8 cellular contexts compared by ENCODE assay signal in the genomic region with DNA sequence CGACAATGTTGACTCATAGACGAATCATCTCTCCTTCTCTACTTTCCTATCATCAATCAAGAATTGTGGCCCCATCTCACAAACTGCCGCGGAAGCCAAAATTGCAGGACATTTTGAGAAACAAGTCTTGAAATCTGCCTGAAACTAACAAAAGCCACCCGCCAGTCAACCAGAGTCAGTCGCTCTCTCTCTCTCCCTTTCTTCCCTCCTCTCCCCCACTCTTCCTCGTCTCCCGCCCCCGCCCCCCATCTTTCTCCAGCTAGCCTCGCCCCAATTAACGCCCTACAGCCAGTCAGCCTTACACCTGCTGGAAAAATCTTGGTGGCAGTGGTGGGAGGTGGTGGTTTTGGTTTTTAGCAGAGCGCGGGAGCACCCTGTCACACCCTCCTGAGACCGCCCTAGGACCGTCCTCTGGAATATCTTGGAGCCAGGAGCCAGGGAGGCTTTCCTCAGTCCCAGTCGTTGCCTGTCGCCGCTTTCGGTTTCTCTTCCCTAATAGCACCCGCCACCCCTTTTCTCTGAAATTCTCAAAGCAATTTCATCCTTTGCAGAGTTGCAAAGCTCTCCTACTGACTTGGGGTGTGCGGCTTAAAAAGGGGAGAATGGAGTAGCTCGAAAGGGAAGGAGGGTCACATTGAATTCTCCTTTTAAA.
DNase-seq lines count a peak whose midpoint lies in the region; ATAC-seq and TF ChIP-seq lines count a peak whose summit lies in the region.

No MANE protein-coding gene starts in this region.

- peak; percentile 31 for DNase-seq in AG20443 (ENCODE audit: low spot score)
- no peak for DNase-seq in SHP77 treated with DMSO at 0.1 percent for 48 hours (lab: John Stamatoyannopoulos, UW)

- H3K9me3 Mint-ChIP-seq in brain: peaks cover 0 to 10% (median 0%) of the 10 kb centered on the region in 5 experiments

- H3K9me3 ChIP-seq in mucosa of rectum (ENCODE audit: control insufficient read depth in 2 of 2, low read length in 2 of 2): no peaks in the 10 kb centered on the region

- H4K20me1 ChIP-seq in KMS-11 (ENCODE audit: insufficient read depth): no peaks in the 10 kb centered on the region

- peak overlapping the region; percentile 26 for H3K4me2 ChIP-seq in KMS-11

- peak overlapping the region; percentile 47 for H2AFZ ChIP-seq in KMS-11 (ENCODE audit: low read depth)

- H3K4me1 Mint-ChIP-seq in brain: peaks cover 66% of the 10 kb centered on the region

- H3K4me1 ChIP-seq in KMS-11 (ENCODE audit: low read depth, poor library complexity, severe bottlenecking) (no peaks in the 10 kb centered on the region), mucosa of rectum (ENCODE audit: control insufficient read depth in 2 of 2, insufficient read depth in 2 of 2, low read length in 2 of 2) (peaks cover 6 to 11% of the 10 kb centered on the region in 2 donors)

- H3K79me2 ChIP-seq in KMS-11 (ENCODE audit: insufficient read depth, low read depth): no peaks in the 10 kb centered on the region

- H3K27ac Mint-ChIP-seq in brain: peak overlapping the region in 3 of 5 experiments; percentile 31 to 93 (median 80)

- no peaks in the 10 kb centered on the region for H3K27me3 ChIP-seq in KMS-11 (ENCODE audit: insufficient read depth, low read depth)
- peaks cover 44 to 49% of the 10 kb centered on the region in 2 donors for H3K27me3 ChIP-seq in mucosa of rectum (ENCODE audit: control insufficient read depth in 2 of 2, insufficient read depth in 2 of 2, low read length in 2 of 2)

- TF ChIP-seq CTCF in KMS-11 (conservative IDR thresholded peaks at IDR 0.05; ENCODE audit: low read depth, low read length) (no peak), brain (conservative IDR thresholded peaks at IDR 0.05) (no peak)

- H3K36me3 ChIP-seq in KMS-11 (ENCODE audit: insufficient read depth) (no peaks in the 10 kb centered on the region), mucosa of rectum (ENCODE audit: control insufficient read depth in 2 of 2, insufficient read depth in 2 of 2, low read length in 2 of 2) (no peaks in the 10 kb centered on the region)

- no peak for ATAC-seq in HG02852 (IDR thresholded peaks at IDR 0.05; ENCODE audit: unreplicated experiment)
- ATAC-seq in HG03196 (IDR thresholded peaks at IDR 0.05; ENCODE audit: unreplicated experiment): no peak
- ATAC-seq in HG02763 (IDR thresholded peaks at IDR 0.05; ENCODE audit: unreplicated experiment): no peak

- no peak overlapping the region for H3K27ac ChIP-seq in KMS-11
- H3K27ac ChIP-seq in mucosa of rectum (ENCODE audit: low read depth in 2 of 2, low read length in 2 of 2): peak overlapping the region; percentile 61 to 79

- H3K36me3 Mint-ChIP-seq in brain: no peaks in the 10 kb centered on the region

- H3K27me3 Mint-ChIP-seq in brain: peaks cover 87% of the 10 kb centered on the region

- H3K9ac ChIP-seq in KMS-11: peak overlapping the region; percentile 18; the same call in 1 of the 2 replicates
- H3K9ac ChIP-seq in mucosa of rectum (ENCODE audit: low read depth in 1 of 2, low read length in 2 of 2): peak overlapping the region in 1 of 2 donors; percentile 49

- H3K4me3 Mint-ChIP-seq in brain: peak overlapping the region; percentile 13 to 81 (median 79)

- H3K4me3 ChIP-seq in KMS-11 (IDR thresholded peaks at IDR 0.05; ENCODE audit: insufficient read depth, low read depth, low read length) (no peak overlapping the region), mucosa of rectum (ENCODE audit: low read length in 2 of 2) (peak overlapping the region; percentile 56 to 58)
